Comparison of ENCODE assay signal across 14 cellular contexts in genomic region chr9:72207278-72207677, GRCh38. TPM values are rescaled to one million over a fixed set of nuclear protein-coding genes. Genes with fewer than 3 reads are reported as not detected.
DNase-seq lines count a peak whose midpoint lies in the region; ATAC-seq, FAIRE-seq and TF ChIP-seq lines count a peak whose summit lies in the region.
"Had no signal": no experiment of that assay in that cellular context is flagged by ENCODE, and none has a peak within 500 bp of the region (broad histone marks: within the 10 kb centered on the region; RNA-seq: fewer than 3 reads in every experiment).

No MANE protein-coding gene starts in this region.

- FAIRE-seq in islet of Langerhans (lab: Jason Lieb, UNC): peak; percentile 79
- FAIRE-seq: endometrium had no signal

- H3K4me1 ChIP-seq in psoas muscle (no peaks in the 10 kb centered on the region), tibial nerve (no peaks in the 10 kb centered on the region)
- H3K4me1 ChIP-seq: breast epithelium, suprapubic skin had no signal

- H3K9me3 ChIP-seq in psoas muscle (no peaks in the 10 kb centered on the region), tibial nerve (no peaks in the 10 kb centered on the region)
- H3K9me3 ChIP-seq: breast epithelium, suprapubic skin had no signal

- ATAC-seq in GM18907 (IDR thresholded peaks at IDR 0.05; ENCODE audit: unreplicated experiment) (peak; percentile 68), GM21576 (IDR thresholded peaks at IDR 0.05; ENCODE audit: unreplicated experiment) (peak; percentile 57), HG03139 (IDR thresholded peaks at IDR 0.05; ENCODE audit: unreplicated experiment) (peak; percentile 57), psoas muscle (no peak)

- H3K4me3 ChIP-seq in psoas muscle (no peak overlapping the region), tibial nerve (no peak overlapping the region)
- H3K4me3 ChIP-seq: breast epithelium, suprapubic skin had no signal

- TF ChIP-seq CTCF in psoas muscle (IDR thresholded peaks at IDR 0.05): no peak
- TF ChIP-seq CTCF in tibial nerve (IDR thresholded peaks at IDR 0.05): no peak

- intact Hi-C loops in psoas muscle (cut with DNase I): no loop called here

- H3K36me3 ChIP-seq in psoas muscle (ENCODE audit: insufficient read depth in 1 of 2, low read depth in 1 of 2) (no peaks in the 10 kb centered on the region), tibial nerve (no peaks in the 10 kb centered on the region)
- H3K36me3 ChIP-seq: breast epithelium, suprapubic skin had no signal

- H3K27me3 ChIP-seq in psoas muscle (ENCODE audit: insufficient read depth in 3 of 3, low read length in 2 of 3): no peaks in the 10 kb centered on the region
- no peaks in the 10 kb centered on the region for H3K27me3 ChIP-seq in tibial nerve
- H3K27me3 ChIP-seq: breast epithelium had no signal

- TF ChIP-seq EP300 in tibial nerve (IDR thresholded peaks at IDR 0.05): no peak

- H3K27ac ChIP-seq in psoas muscle: no peak overlapping the region
- no peak overlapping the region for H3K27ac ChIP-seq in tibial nerve
- H3K27ac ChIP-seq: breast epithelium, suprapubic skin had no signal

- DNase-seq in UCSD-AML1 (lab: John Stamatoyannopoulos, UW; ENCODE audit: unreplicated experiment) (no peak), AG08395 (ENCODE audit: low spot score) (no peak), psoas muscle (no peak), tibial nerve (ENCODE audit: low spot score in 2 of 2) (no peak)
- DNase-seq: activated naive CD4-positive, alpha-beta T cell treated with Interleukin-2 at 50 U/mL for 16 hours; CD4-positive, alpha-beta memory T cell had no signal

- TF ChIP-seq POLR2A in tibial nerve (IDR thresholded peaks at IDR 0.05): no peak

RNA-seq across cellular contexts. Expression of gene GDA, which starts 58.0 kb away (rescaled TPM):
- total RNA-seq in psoas muscle: under 1 TPM; 0.09 to 0.52 (median 0.35) TPM
- under 1 TPM; 0.07 to 0.16 (median 0.09) TPM for polyA plus RNA-seq in psoas muscle
- total RNA-seq in tibial nerve: 1 to 10 TPM in 2 of 4 donors, not detected in 2; 1.0 to 1.3 TPM
- total RNA-seq: activated CD8-positive, alpha-beta memory T cell treated with anti-CD3 and anti-CD28 coated beads for 36 hours; CD4-positive, alpha-beta memory T cell had no signal
- polyA plus RNA-seq: CD4-positive, alpha-beta memory T cell had no signal

Comparison
In these comparisons a context has a peak if more than half of its experiments do, and no peak if none do; other contexts are left out.
1. ATAC-seq: peak in GM18907 (single experiment), GM21576 (single experiment) and HG03139 (single experiment); none in psoas muscle (0 of 4).